Comparison of ENCODE assay signal across 21 cellular contexts in genomic region chr10:3503299-3503698, GRCh38.
DNase-seq lines count a peak whose midpoint lies in the region; ATAC-seq and TF ChIP-seq lines count a peak whose summit lies in the region.
"Had no signal": no experiment of that assay in that cellular context is flagged by ENCODE, and none has a peak within 500 bp of the region (broad histone marks: within the 10 kb centered on the region; RNA-seq: fewer than 3 reads in every experiment).

No MANE protein-coding gene starts in this region.

- H3K27ac Mint-ChIP-seq in neural crest cell (ENCODE audit: unreplicated experiment), result peak overlapping the region; percentile 57
- H3K27ac Mint-ChIP-seq in activated naive CD8-positive, alpha-beta T cell treated with anti-CD3 and anti-CD28 coated beads for 36 hours, result no peak overlapping the region
- H3K27ac Mint-ChIP-seq: CD8-positive, alpha-beta memory T cell had no signal

- H3K27ac ChIP-seq in right cardiac atrium (ENCODE audit: low read length) (peak overlapping the region; percentile 25), dorsolateral prefrontal cortex (no peak overlapping the region)
- H3K27ac ChIP-seq: C4-2B, GM23248, KMS-11, PC-9 had no signal

- peaks cover 42% of the 10 kb centered on the region for H3K4me1 Mint-ChIP-seq in neural crest cell
- peaks cover 3% of the 10 kb centered on the region for H3K4me1 Mint-ChIP-seq in activated naive CD8-positive, alpha-beta T cell treated with anti-CD3 and anti-CD28 coated beads for 36 hours
- H3K4me1 Mint-ChIP-seq: CD8-positive, alpha-beta memory T cell had no signal

- no peak overlapping the region for H3K4me3 Mint-ChIP-seq in neural crest cell
- H3K4me3 Mint-ChIP-seq in activated naive CD8-positive, alpha-beta T cell treated with anti-CD3 and anti-CD28 coated beads for 36 hours, result no peak overlapping the region
- H3K4me3 Mint-ChIP-seq: CD8-positive, alpha-beta memory T cell had no signal

- ATAC-seq in Right ventricle myocardium inferior, result peak; percentile 55
- no peak for ATAC-seq in right cardiac atrium
- ATAC-seq in GM19455 (IDR thresholded peaks at IDR 0.05; ENCODE audit: unreplicated experiment), result no peak
- ATAC-seq: HCT116 had no signal

- no peak for TF ChIP-seq CTCF in neural crest cell (conservative IDR thresholded peaks at IDR 0.05)
- no peak for TF ChIP-seq CTCF in dorsolateral prefrontal cortex (IDR thresholded peaks at IDR 0.05 in 54 of 56, conservative IDR thresholded peaks at IDR 0.05 in 2 of 56; ENCODE audit: low read depth in 1 of 56, partially characterized antibody in 56 of 56)

- DNase-seq in Right ventricle myocardium inferior (ENCODE audit: missing footprints), result no peak
- DNase-seq in cardiac septum (ENCODE audit: low spot score), result no peak
- no peak for DNase-seq in right cardiac atrium
- no peak for DNase-seq in neural crest cell (ENCODE audit: low read depth, low spot score)
- no peak for DNase-seq in dorsolateral prefrontal cortex
- DNase-seq in activated naive CD8-positive, alpha-beta T cell treated with anti-CD3 and anti-CD28 coated beads for 36 hours, result no peak
- DNase-seq in NCI-H2081 treated with DMSO at 0.1 percent for 48 hours (lab: John Stamatoyannopoulos, UW), result no peak
- DNase-seq: Calu3; CD8-positive, alpha-beta memory T cell; DMS153; GM23248; NCI-H1694; NCI-H510A; RPMI8226; SIG-M5; SK-N-SH had no signal

- no peaks in the 10 kb centered on the region for H3K36me3 Mint-ChIP-seq in neural crest cell (ENCODE audit: low read depth)
- H3K36me3 Mint-ChIP-seq in activated naive CD8-positive, alpha-beta T cell treated with anti-CD3 and anti-CD28 coated beads for 36 hours, result no peaks in the 10 kb centered on the region

- H3K4me3 ChIP-seq in right cardiac atrium (ENCODE audit: low read length) (no peak overlapping the region), dorsolateral prefrontal cortex (no peak overlapping the region)
- H3K4me3 ChIP-seq: GM23248, PC-9 had no signal

- peaks cover 2% of the 10 kb centered on the region for H3K4me1 ChIP-seq in right cardiac atrium (ENCODE audit: control insufficient read depth, insufficient read depth, low read length)

- no peaks in the 10 kb centered on the region for H3K27me3 Mint-ChIP-seq in neural crest cell (ENCODE audit: low read depth)
- peaks cover 9% of the 10 kb centered on the region for H3K27me3 Mint-ChIP-seq in activated naive CD8-positive, alpha-beta T cell treated with anti-CD3 and anti-CD28 coated beads for 36 hours

- intact Hi-C loops in Right ventricle myocardium inferior (cut with DNase I) (loop anchor here (2.0 to 10.0 kb wide), 2 partner anchors 72 to 142 kb away; no protein-coding TSS in a partner anchor), cardiac septum (cut with DNase I) (loop anchor here (5.0 kb wide), 1 partner anchor 69 kb away; no protein-coding TSS in a partner anchor), right cardiac atrium (cut with DNase I) (no loop called here), dorsolateral prefrontal cortex (cut with DNase I) (no loop called here)

- H3K9me3 ChIP-seq in right cardiac atrium (ENCODE audit: control insufficient read depth, low read length), result no peaks in the 10 kb centered on the region
- H3K9me3 ChIP-seq: SK-N-SH had no signal

- H3K9me3 Mint-ChIP-seq in neural crest cell, result no peaks in the 10 kb centered on the region
- H3K9me3 Mint-ChIP-seq in activated naive CD8-positive, alpha-beta T cell treated with anti-CD3 and anti-CD28 coated beads for 36 hours, result no peaks in the 10 kb centered on the region
- H3K9me3 Mint-ChIP-seq: CD8-positive, alpha-beta memory T cell had no signal

- 65% methylated on average over 13 of the region's 13 CpGs for WGBS in right cardiac atrium

- H3K27me3 ChIP-seq in right cardiac atrium (ENCODE audit: control insufficient read depth, insufficient read depth) (no peaks in the 10 kb centered on the region), dorsolateral prefrontal cortex (no peaks in the 10 kb centered on the region)

Comparison
In these comparisons a context has a peak if more than half of its experiments do, and no peak if none do; other contexts are left out.
1. intact Hi-C loops: an anchor here in Right ventricle myocardium inferior (2.0 to 10.0 kb wide) and cardiac septum (5.0 kb wide); none called in right cardiac atrium and dorsolateral prefrontal cortex.